1 cellular context compared by ENCODE assay signal in the genomic region with DNA sequence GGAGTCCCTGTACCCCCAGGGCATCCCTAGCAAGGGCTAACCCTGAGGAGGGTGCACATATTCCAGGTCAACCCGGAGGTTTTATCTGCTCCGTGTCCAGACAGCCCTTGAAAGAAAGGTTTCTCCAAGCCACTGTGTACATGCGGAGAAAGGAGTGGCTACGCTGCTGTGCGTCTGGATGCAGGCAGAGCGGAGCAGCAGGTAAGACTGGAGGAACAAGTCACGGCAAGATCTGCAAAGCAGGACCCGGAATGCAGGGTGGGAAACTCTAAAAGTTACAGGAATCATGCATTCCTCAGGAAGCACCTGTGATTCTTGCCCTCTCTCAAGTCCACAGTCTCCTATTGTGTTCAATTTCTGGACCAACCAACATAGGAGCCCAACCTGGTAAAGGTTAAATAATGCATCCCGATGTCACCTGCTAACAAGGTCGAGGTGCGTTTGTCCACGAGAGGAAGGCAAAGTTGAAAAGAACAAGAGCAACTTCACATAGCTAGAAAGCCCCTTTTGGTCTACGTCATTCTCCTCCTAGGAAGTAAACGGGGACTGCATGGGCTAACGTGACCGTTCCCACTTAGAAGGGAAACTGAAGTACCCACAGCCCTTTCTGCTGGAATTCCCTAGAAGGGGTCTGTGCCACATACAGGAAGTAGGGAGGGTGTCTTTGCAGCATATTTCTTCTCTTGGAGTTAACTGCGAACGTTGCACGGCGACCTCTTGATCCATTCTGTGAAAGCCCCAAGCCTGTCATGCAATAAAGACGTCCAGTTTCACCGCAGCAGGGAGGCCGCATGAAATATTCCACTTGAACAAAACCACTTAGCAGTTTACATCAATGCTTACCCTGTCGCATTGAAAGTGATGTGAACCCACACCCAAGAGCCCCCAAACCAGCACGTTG.
TF ChIP-seq lines count a peak whose summit lies in the region.

No MANE protein-coding gene starts in this region.

TF ChIP-seq in HepG2, 621 proteins besides CTCF, POLR2A, EP300 and RAD21:
- TF ChIP-seq ZNF577 (CRISPR knock-in tag; IDR thresholded peaks at IDR 0.05; ENCODE audit: borderline replicate concordance, low read depth) (no peak), ARID2 (CRISPR knock-in tag; IDR thresholded peaks at IDR 0.05; ENCODE audit: borderline replicate concordance) (no peak), ZBTB7B (CRISPR knock-in tag; IDR thresholded peaks at IDR 0.05) (no peak), SNRNP70 (IDR thresholded peaks at IDR 0.05; ENCODE audit: low read depth, low read length) (no peak), ZNF20 (CRISPR knock-in tag; IDR thresholded peaks at IDR 0.05) (no peak), XRCC5 (optimal IDR thresholded peaks at IDR 0.05; ENCODE audit: low read length) (no peak), NFE2L1 (CRISPR knock-in tag; IDR thresholded peaks at IDR 0.05; ENCODE audit: borderline replicate concordance) (no peak), ZSCAN31 (CRISPR knock-in tag; IDR thresholded peaks at IDR 0.05; ENCODE audit: low read depth) (no peak), ZNF777 (CRISPR knock-in tag; IDR thresholded peaks at IDR 0.05) (no peak), ZNF563 (CRISPR knock-in tag; IDR thresholded peaks at IDR 0.05) (no peak), POGZ (CRISPR knock-in tag; IDR thresholded peaks at IDR 0.05) (no peak)
- TF ChIP-seq, protein P1, sequence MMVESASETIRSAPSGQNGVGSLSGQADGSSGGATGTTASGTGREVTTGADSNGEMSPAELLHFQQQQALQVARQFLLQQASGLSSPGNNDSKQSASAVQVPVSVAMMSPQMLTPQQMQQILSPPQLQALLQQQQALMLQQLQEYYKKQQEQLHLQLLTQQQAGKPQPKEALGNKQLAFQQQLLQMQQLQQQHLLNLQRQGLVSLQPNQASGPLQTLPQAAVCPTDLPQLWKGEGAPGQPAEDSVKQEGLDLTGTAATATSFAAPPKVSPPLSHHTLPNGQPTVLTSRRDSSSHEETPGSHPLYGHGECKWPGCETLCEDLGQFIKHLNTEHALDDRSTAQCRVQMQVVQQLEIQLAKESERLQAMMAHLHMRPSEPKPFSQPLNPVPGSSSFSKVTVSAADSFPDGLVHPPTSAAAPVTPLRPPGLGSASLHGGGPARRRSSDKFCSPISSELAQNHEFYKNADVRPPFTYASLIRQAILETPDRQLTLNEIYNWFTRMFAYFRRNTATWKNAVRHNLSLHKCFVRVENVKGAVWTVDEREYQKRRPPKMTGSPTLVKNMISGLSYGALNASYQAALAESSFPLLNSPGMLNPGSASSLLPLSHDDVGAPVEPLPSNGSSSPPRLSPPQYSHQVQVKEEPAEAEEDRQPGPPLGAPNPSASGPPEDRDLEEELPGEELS (CRISPR knock-in tag; IDR thresholded peaks at IDR 0.05), result no peak
- TF ChIP-seq, protein P2, sequence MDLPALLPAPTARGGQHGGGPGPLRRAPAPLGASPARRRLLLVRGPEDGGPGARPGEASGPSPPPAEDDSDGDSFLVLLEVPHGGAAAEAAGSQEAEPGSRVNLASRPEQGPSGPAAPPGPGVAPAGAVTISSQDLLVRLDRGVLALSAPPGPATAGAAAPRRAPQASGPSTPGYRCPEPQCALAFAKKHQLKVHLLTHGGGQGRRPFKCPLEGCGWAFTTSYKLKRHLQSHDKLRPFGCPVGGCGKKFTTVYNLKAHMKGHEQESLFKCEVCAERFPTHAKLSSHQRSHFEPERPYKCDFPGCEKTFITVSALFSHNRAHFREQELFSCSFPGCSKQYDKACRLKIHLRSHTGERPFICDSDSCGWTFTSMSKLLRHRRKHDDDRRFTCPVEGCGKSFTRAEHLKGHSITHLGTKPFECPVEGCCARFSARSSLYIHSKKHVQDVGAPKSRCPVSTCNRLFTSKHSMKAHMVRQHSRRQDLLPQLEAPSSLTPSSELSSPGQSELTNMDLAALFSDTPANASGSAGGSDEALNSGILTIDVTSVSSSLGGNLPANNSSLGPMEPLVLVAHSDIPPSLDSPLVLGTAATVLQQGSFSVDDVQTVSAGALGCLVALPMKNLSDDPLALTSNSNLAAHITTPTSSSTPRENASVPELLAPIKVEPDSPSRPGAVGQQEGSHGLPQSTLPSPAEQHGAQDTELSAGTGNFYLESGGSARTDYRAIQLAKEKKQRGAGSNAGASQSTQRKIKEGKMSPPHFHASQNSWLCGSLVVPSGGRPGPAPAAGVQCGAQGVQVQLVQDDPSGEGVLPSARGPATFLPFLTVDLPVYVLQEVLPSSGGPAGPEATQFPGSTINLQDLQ (CRISPR knock-in tag; IDR thresholded peaks at IDR 0.05), result no peak
